ENCODE assay signal across 8 cellular contexts in the genomic region with DNA sequence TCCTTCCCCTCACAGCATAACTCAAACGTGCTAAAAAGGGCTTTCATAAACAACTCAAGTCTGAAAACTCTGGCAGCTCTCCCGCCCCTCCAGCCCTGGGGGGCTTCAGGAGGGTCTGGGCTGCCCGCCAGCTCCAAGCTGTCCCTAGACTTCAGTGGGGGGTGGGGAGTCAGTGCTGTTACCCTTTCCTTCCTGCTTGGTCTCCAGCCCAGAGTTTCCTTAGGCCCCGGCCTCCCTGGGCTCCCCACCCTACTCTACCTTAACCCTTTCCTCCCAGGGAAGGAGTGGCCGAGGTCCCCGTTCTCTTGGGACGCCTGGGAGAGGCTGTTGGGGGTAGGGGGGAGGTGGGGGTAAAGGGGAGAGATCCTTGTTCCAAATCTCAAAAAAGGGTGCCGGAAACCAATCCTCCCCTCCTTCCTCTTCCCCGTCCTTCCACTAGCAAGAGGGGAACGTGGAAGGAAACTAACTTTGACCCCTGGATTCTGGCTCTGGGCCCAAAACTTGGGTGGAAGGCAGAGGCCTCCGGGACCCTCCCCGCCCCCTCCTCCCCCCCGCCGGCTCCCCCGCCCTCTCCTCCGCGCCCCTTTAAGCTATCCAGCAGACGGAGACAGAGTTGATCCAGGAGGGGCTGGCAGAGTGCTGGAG. TPM values are rescaled to one million over a fixed set of nuclear protein-coding genes. Genes with fewer than 3 reads are reported as not detected.
DNase-seq lines count a peak whose midpoint lies in the region; ATAC-seq, FAIRE-seq and TF ChIP-seq lines count a peak whose summit lies in the region.

No MANE protein-coding gene starts in this region.

- TF ChIP-seq POLR2A in K562 (conservative IDR thresholded peaks at IDR 0.05), result no peak

- no peak for DNase-seq in HFF-Myc (ENCODE audit: extremely low read depth, low read depth)
- DNase-seq in K562 (ENCODE audit: extremely low read depth in 1 of 4, low spot score in 3 of 4), result no peak
- peak; percentile 75 for DNase-seq in iPS-NIHi11 (ENCODE audit: low spot score)
- no peak for DNase-seq in NCI-H1048 (lab: John Stamatoyannopoulos, UW)
- no peak for DNase-seq in activated naive CD4-positive, alpha-beta T cell (lab: John Stamatoyannopoulos, UW)
- no peak for DNase-seq in epidermal melanocyte (ENCODE audit: insufficient read length, low spot score)

- H3K27ac ChIP-seq in K562 (ENCODE audit: extremely low read depth, low read depth, low read length) (no peak overlapping the region), skin epidermis (peak overlapping the region in 20 of 21 experiments; percentile 42 to 92 (median 80))

- H3K27me3 ChIP-seq in K562 (ENCODE audit: control insufficient read depth in 2 of 2, insufficient read depth in 2 of 2, low read length in 2 of 2), result no peaks in the 10 kb centered on the region

- FAIRE-seq in K562 (lab: Jason Lieb, UNC), result no peak

- TF ChIP-seq CTCF in HFF-Myc (IDR thresholded peaks at IDR 0.05; ENCODE audit: low read depth, low read length, missing control alignments) (no peak), K562 (IDR thresholded peaks at IDR 0.05 in 2 of 3, conservative IDR thresholded peaks at IDR 0.05 in 1 of 3; ENCODE audit: insufficient read depth in 2 of 3, low read depth in 1 of 3, low read length in 3 of 3) (no peak)

- no peak overlapping the region for H3K4me2 ChIP-seq in K562 (ENCODE audit: insufficient read depth, low read length)

- BruUV-seq in K562 (replicated peaks; lab: Mats Ljungman, UMichigan), result no TSS peak

- H3K9me1 ChIP-seq in K562 (ENCODE audit: control insufficient read depth, insufficient read depth, low read length), result no peaks in the 10 kb centered on the region

- CTCF ChIA-PET in K562 (lab: Yijun Ruan, JAX; ENCODE audit: low intra/inter-chr PET ratio), result no interaction called here

- no peak for TF ChIP-seq EP300 in K562 (IDR thresholded peaks at IDR 0.05; ENCODE audit: low read length)

- 67% methylated on average over 3 of the region's 18 CpGs for WGBS in K562 (ENCODE audit: insufficient coverage, low coverage, missing lambda C conversion rate)

- TF ChIP-seq RAD21 in K562 (CRISPR knock-in tag; conservative IDR thresholded peaks at IDR 0.05 in 1 of 2, IDR thresholded peaks at IDR 0.05 in 1 of 2), result no peak

- 0 out of 2 replicates have a peak overlapping the region, but pooled peaks have one; percentile 53 for H2AFZ ChIP-seq in K562 (ENCODE audit: low read depth, low read length)

- H3K9ac ChIP-seq in K562 (ENCODE audit: insufficient read depth in 1 of 2, low read depth in 2 of 2, low read length in 2 of 2), result peak overlapping the region in 1 of 2 experiments; percentile 85; a peak in 2 of 4 replicates

- in situ Hi-C loops in K562 (cut with MboI), result no loop called here

- POLR2A ChIA-PET in K562 (lab: Yijun Ruan, JAX), result no interaction called here

- no peaks in the 10 kb centered on the region for H3K9me3 ChIP-seq in K562 (replicated peaks; ENCODE audit: control insufficient read depth, insufficient read depth, low read depth, low read length)

- no peaks in the 10 kb centered on the region; the same call in 2 of the 3 replicates for H3K36me3 ChIP-seq in K562 (ENCODE audit: control insufficient read depth, insufficient read depth, low read length)

- ATAC-seq in K562 (no peak), GM21367 (IDR thresholded peaks at IDR 0.05; ENCODE audit: unreplicated experiment) (no peak)

- no peaks in the 10 kb centered on the region for H3K79me2 ChIP-seq in K562 (ENCODE audit: control insufficient read depth, insufficient read depth, low read length)

- H3K4me1 ChIP-seq in K562 (replicated peaks in 1 of 2; ENCODE audit: control insufficient read depth in 2 of 2, insufficient read depth in 2 of 2, low read length in 2 of 2), result peaks cover 0 to 8% of the 10 kb centered on the region in 2 experiments; a peak in 4 of 5 replicates

- no peaks in the 10 kb centered on the region for H4K20me1 ChIP-seq in K562 (replicated peaks; ENCODE audit: control insufficient read depth, insufficient read depth, low read length)

- intact Hi-C loops in K562 (cut with micrococcal nuclease), result no loop called here

- H3K4me3 ChIP-seq in HFF-Myc (replicated peaks; ENCODE audit: low read depth, low read length) (peak overlapping the region; percentile 46), K562 (peak overlapping the region; percentile 36), skin epidermis (peak overlapping the region; percentile 36 to 74 (median 63))

RNA-seq across cellular contexts. Expression of gene NYNRIN, which starts 0.4 kb away (rescaled TPM):
- 1.0 and 5.0 TPM in 2 replicates for total RNA-seq in K562 (2011; cell fraction: chromatin; rRNA removed; ENCODE audit: low replicate concordance)
- 2.6 and 5.3 TPM in 2 replicates for total RNA-seq in K562 (2011; cell fraction: nucleolus; rRNA removed)
- 2.0 and 2.1 TPM in 2 replicates for total RNA-seq in K562 (2011; cell fraction: nucleoplasm; rRNA removed)
- total RNA-seq in K562 (2014; rRNA removed) (0.37 and 0.54 TPM in 2 replicates), K562 (2014; rRNA removed; fragmentation: Illumina TruSeq; extraction: Trizol) (0.22 TPM in 2 replicates), K562 (2015; rRNA removed; fragmentation: Illumina TruSeq; extraction: Trizol) (0.14 and 0.23 TPM in 2 replicates), K562 (2021) (1.2 and 1.9 TPM in 2 replicates)
- polyA plus RNA-seq in K562 (2011; rRNA removed) (1.2 TPM in 2 replicates), K562 (2014; fragmentation: Illumina TruSeq; extraction: Trizol) (0.58 and 0.61 TPM in 2 replicates), K562 (2014; fragmentation: Nextera tagmentation; extraction: Ambion mirVana) (under 1 TPM; 0.04 to 0.06 TPM), K562 (2014; rRNA removed) (0.28 and 0.47 TPM in 2 replicates)
- polyA plus RNA-seq in K562 (2011; cell fraction: cytosol; rRNA removed), result 0.78 and 1.7 TPM in 2 replicates
- 2.2 and 4.2 TPM in 2 replicates for polyA plus RNA-seq in K562 (2011; cell fraction: nucleus; rRNA removed)
- 0.68 and 0.72 TPM in 2 replicates for polyA plus RNA-seq in K562 (2012)
- 1.5 and 2.9 TPM in 2 replicates for polyA minus RNA-seq in K562 (2011; rRNA and poly(A)+ RNA removed)
- polyA minus RNA-seq in K562 (2011; cell fraction: cytosol; rRNA and poly(A)+ RNA removed), result 2.5 and 3.9 TPM in 2 replicates
- 2.6 and 3.5 TPM in 2 replicates for polyA minus RNA-seq in K562 (2011; cell fraction: nucleus; rRNA and poly(A)+ RNA removed)

RNA-seq across cellular contexts. Expression of gene NFATC4, which starts 30.4 kb away (rescaled TPM):
- 26.5 and 55.3 TPM in 2 replicates for total RNA-seq in K562 (2011; cell fraction: chromatin; rRNA removed; ENCODE audit: low replicate concordance)
- total RNA-seq in K562 (2011; cell fraction: nucleolus; rRNA removed), result 25.3 and 27.3 TPM in 2 replicates
- 25.2 and 31.9 TPM in 2 replicates for total RNA-seq in K562 (2011; cell fraction: nucleoplasm; rRNA removed)
- total RNA-seq in K562 (2014; rRNA removed) (0.54 and 2.4 TPM in 2 replicates), K562 (2014; rRNA removed; fragmentation: Illumina TruSeq; extraction: Trizol) (0.25 and 0.51 TPM in 2 replicates), K562 (2015; rRNA removed; fragmentation: Illumina TruSeq; extraction: Trizol) (0.40 and 0.49 TPM in 2 replicates), K562 (2021) (2.2 and 3.7 TPM in 2 replicates)
- polyA plus RNA-seq in K562 (2011; rRNA removed) (3.8 and 9.9 TPM in 2 replicates), K562 (2014; fragmentation: Illumina TruSeq; extraction: Trizol) (1.0 and 1.1 TPM in 2 replicates), K562 (2014; fragmentation: Nextera tagmentation; extraction: Ambion mirVana) (under 1 TPM in 1 of 2 experiments, not detected in 1; 0.32 TPM), K562 (2014; rRNA removed) (1.9 and 2.5 TPM in 2 replicates)
- 4.9 and 5.2 TPM in 2 replicates for polyA plus RNA-seq in K562 (2011; cell fraction: cytosol; rRNA removed)
- 131 and 146 TPM in 2 replicates for polyA plus RNA-seq in K562 (2011; cell fraction: nucleus; rRNA removed)
- polyA plus RNA-seq in K562 (2012), result 1.1 and 1.8 TPM in 2 replicates
- 2.1 and 2.8 TPM in 2 replicates for polyA minus RNA-seq in K562 (2011; rRNA and poly(A)+ RNA removed)
- polyA minus RNA-seq in K562 (2011; cell fraction: cytosol; rRNA and poly(A)+ RNA removed), result 2.1 TPM in 2 replicates
- polyA minus RNA-seq in K562 (2011; cell fraction: nucleus; rRNA and poly(A)+ RNA removed), result 8.3 and 11.6 TPM in 2 replicates

RNA-seq across cellular contexts. Expression of gene CBLN3, which starts 31.0 kb away (rescaled TPM):
- total RNA-seq in K562 (2011; cell fraction: chromatin; rRNA removed; ENCODE audit: low replicate concordance), result 1.5 and 2.4 TPM in 2 replicates
- total RNA-seq in K562 (2011; cell fraction: nucleolus; rRNA removed), result 0.67 and 0.92 TPM in 2 replicates
- total RNA-seq in K562 (2011; cell fraction: nucleoplasm; rRNA removed), result 0.95 and 1.1 TPM in 2 replicates
- total RNA-seq in K562 (2014; rRNA removed) (0.05 and 0.20 TPM in 2 replicates), K562 (2014; rRNA removed; fragmentation: Illumina TruSeq; extraction: Trizol) (0.10 and 0.11 TPM in 2 replicates), K562 (2015; rRNA removed; fragmentation: Illumina TruSeq; extraction: Trizol) (0.19 and 0.25 TPM in 2 replicates), K562 (2021) (0.44 and 0.67 TPM in 2 replicates)
- polyA plus RNA-seq in K562 (2011; rRNA removed) (0.59 and 0.66 TPM in 2 replicates), K562 (2014; fragmentation: Illumina TruSeq; extraction: Trizol) (0.30 and 0.32 TPM in 2 replicates), K562 (2014; fragmentation: Nextera tagmentation; extraction: Ambion mirVana) (under 1 TPM in 1 of 2 experiments, not detected in 1; 0.06 TPM), K562 (2014; rRNA removed) (0.05 and 0.27 TPM in 2 replicates)
- 0.53 and 0.57 TPM in 2 replicates for polyA plus RNA-seq in K562 (2011; cell fraction: cytosol; rRNA removed)
- polyA plus RNA-seq in K562 (2011; cell fraction: nucleus; rRNA removed), result 2.5 and 3.6 TPM in 2 replicates
- 0.74 and 0.96 TPM in 2 replicates for polyA plus RNA-seq in K562 (2012)
- polyA minus RNA-seq in K562 (2011; rRNA and poly(A)+ RNA removed), result 0.09 and 0.28 TPM in 2 replicates
- polyA minus RNA-seq in K562 (2011; cell fraction: cytosol; rRNA and poly(A)+ RNA removed), result 2.2 TPM in 1 of 2 replicates, not detected in the other
- polyA minus RNA-seq in K562 (2011; cell fraction: nucleus; rRNA and poly(A)+ RNA removed), result 0.27 and 0.56 TPM in 2 replicates

RNA-seq across cellular contexts. Expression of gene KHNYN, which starts 31.3 kb away (rescaled TPM):
- total RNA-seq in K562 (2011; cell fraction: chromatin; rRNA removed; ENCODE audit: low replicate concordance), result 28.3 and 36.5 TPM in 2 replicates
- total RNA-seq in K562 (2011; cell fraction: nucleolus; rRNA removed), result 27.8 and 28.2 TPM in 2 replicates
- total RNA-seq in K562 (2011; cell fraction: nucleoplasm; rRNA removed), result 29.5 and 37.6 TPM in 2 replicates
- 18.6 and 26.9 TPM in 2 replicates for total RNA-seq in K562 (2014; rRNA removed)
- 13.6 and 14.2 TPM in 2 replicates for total RNA-seq in K562 (2014; rRNA removed; fragmentation: Illumina TruSeq; extraction: Trizol)
- 14.5 and 14.6 TPM in 2 replicates for total RNA-seq in K562 (2015; rRNA removed; fragmentation: Illumina TruSeq; extraction: Trizol)
- total RNA-seq in K562 (2021), result 20.0 and 26.0 TPM in 2 replicates
- polyA plus RNA-seq in K562 (2011; rRNA removed), result 12.4 and 14.8 TPM in 2 replicates
- 8.9 and 10.7 TPM in 2 replicates for polyA plus RNA-seq in K562 (2011; cell fraction: cytosol; rRNA removed)
- 35.7 and 38.4 TPM in 2 replicates for polyA plus RNA-seq in K562 (2011; cell fraction: nucleus; rRNA removed)
- polyA plus RNA-seq in K562 (2012), result 15.4 and 24.1 TPM in 2 replicates
- 14.1 and 18.3 TPM in 2 replicates for polyA plus RNA-seq in K562 (2014; fragmentation: Illumina TruSeq; extraction: Trizol)
- polyA plus RNA-seq in K562 (2014; fragmentation: Nextera tagmentation; extraction: Ambion mirVana), result 1 to 10 TPM in 1 of 2 experiments, under 1 TPM in 1; 0.76 to 1.8 TPM
- polyA plus RNA-seq in K562 (2014; rRNA removed), result 14.4 and 16.5 TPM in 2 replicates
- polyA minus RNA-seq in K562 (2011; rRNA and poly(A)+ RNA removed), result 16.5 and 17.2 TPM in 2 replicates
- 8.8 and 9.6 TPM in 2 replicates for polyA minus RNA-seq in K562 (2011; cell fraction: cytosol; rRNA and poly(A)+ RNA removed)
- polyA minus RNA-seq in K562 (2011; cell fraction: nucleus; rRNA and poly(A)+ RNA removed), result 29.2 and 37.0 TPM in 2 replicates

RNA-seq across cellular contexts. Expression of gene SDR39U1, which starts 44.2 kb away (rescaled TPM):
- 32.9 and 64.5 TPM in 2 replicates for total RNA-seq in K562 (2011; cell fraction: chromatin; rRNA removed; ENCODE audit: low replicate concordance)
- 53.7 and 68.7 TPM in 2 replicates for total RNA-seq in K562 (2011; cell fraction: nucleolus; rRNA removed)
- 47.4 and 51.2 TPM in 2 replicates for total RNA-seq in K562 (2011; cell fraction: nucleoplasm; rRNA removed)
- total RNA-seq in K562 (2014; rRNA removed) (19.8 and 21.7 TPM in 2 replicates), K562 (2014; rRNA removed; fragmentation: Illumina TruSeq; extraction: Trizol) (8.8 and 10.4 TPM in 2 replicates), K562 (2015; rRNA removed; fragmentation: Illumina TruSeq; extraction: Trizol) (17.7 and 18.2 TPM in 2 replicates), K562 (2021) (34.5 and 36.8 TPM in 2 replicates)
- polyA plus RNA-seq in K562 (2011; rRNA removed) (33.2 and 38.4 TPM in 2 replicates), K562 (2014; fragmentation: Illumina TruSeq; extraction: Trizol) (27.8 and 40.9 TPM in 2 replicates), K562 (2014; fragmentation: Nextera tagmentation; extraction: Ambion mirVana) (10 to 100 TPM; 11.0 to 18.6 TPM), K562 (2014; rRNA removed) (53.7 and 56.1 TPM in 2 replicates)
- polyA plus RNA-seq in K562 (2011; cell fraction: cytosol; rRNA removed), result 49.6 and 54.6 TPM in 2 replicates
- 164 and 205 TPM in 2 replicates for polyA plus RNA-seq in K562 (2011; cell fraction: nucleus; rRNA removed)
- polyA plus RNA-seq in K562 (2012), result 31.9 and 54.5 TPM in 2 replicates
- polyA minus RNA-seq in K562 (2011; rRNA and poly(A)+ RNA removed), result 7.8 and 10.4 TPM in 2 replicates
- 8.9 TPM in 2 replicates for polyA minus RNA-seq in K562 (2011; cell fraction: cytosol; rRNA and poly(A)+ RNA removed)
- polyA minus RNA-seq in K562 (2011; cell fraction: nucleus; rRNA and poly(A)+ RNA removed), result 25.7 and 34.4 TPM in 2 replicates
